Comparison of ENCODE assay signal across 11 cellular contexts in the genomic region with DNA sequence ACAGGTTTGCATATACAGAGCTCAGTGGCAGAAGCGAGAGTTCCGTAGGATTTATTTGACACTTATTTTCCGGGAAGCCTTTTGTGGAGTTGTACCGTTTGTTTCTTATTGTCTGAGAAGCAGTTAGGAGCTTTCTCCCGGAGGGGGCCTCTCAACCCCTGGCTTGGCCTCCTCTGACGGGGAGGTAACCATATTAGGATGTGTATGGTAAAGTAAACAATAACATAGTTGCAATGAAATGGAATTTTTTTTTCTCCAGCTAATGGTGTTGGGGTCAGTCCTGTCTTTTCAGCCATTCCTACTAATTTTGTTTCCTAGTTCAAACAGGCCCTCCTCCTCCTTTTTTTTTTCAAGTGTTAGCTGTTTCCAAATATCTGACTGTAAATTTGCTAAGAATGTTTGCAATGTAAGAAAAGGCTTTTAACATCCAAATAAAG.
A peak's percentile ranks its signal among the peaks of the same experiment; 100 is the strongest.
DNase-seq lines count a peak whose midpoint lies in the region; ATAC-seq and TF ChIP-seq lines count a peak whose summit lies in the region.
"Had no signal": no experiment of that assay in that cellular context is flagged by ENCODE, and none has a peak within 500 bp of the region (broad histone marks: within the 10 kb centered on the region; RNA-seq: fewer than 3 reads in every experiment).

No MANE protein-coding gene starts in this region.

- peaks cover 49% of the 10 kb centered on the region for H3K4me1 ChIP-seq in ES-I3 (ENCODE audit: insufficient read depth, low read length)

- no peaks in the 10 kb centered on the region for H3K9me3 ChIP-seq in ES-I3 (ENCODE audit: control insufficient read depth, insufficient read depth, low read length)

- ATAC-seq in stimulated activated effector memory CD8-positive, alpha-beta T cell treated with anti-CD3 and anti-CD28 coated beads, Interleukin-12 subunit alpha, Interleukin-12 subunit beta, amount 100 ng/mL, for 72 hours = no peak
- ATAC-seq in HG02840 (IDR thresholded peaks at IDR 0.05; ENCODE audit: low FRiP score, unreplicated experiment) = no peak

- peaks cover 9% of the 10 kb centered on the region for H3K27me3 Mint-ChIP-seq in glutamatergic neuron (ENCODE audit: unreplicated experiment)
- H3K27me3 Mint-ChIP-seq in progenitor cell of endocrine pancreas = no peaks in the 10 kb centered on the region

- H3K36me3 Mint-ChIP-seq in glutamatergic neuron (ENCODE audit: unreplicated experiment) = no peaks in the 10 kb centered on the region
- peaks cover 4% of the 10 kb centered on the region for H3K36me3 Mint-ChIP-seq in progenitor cell of endocrine pancreas (ENCODE audit: insufficient read depth)
- H3K36me3 Mint-ChIP-seq in stimulated activated effector memory CD8-positive, alpha-beta T cell treated with anti-CD3 and anti-CD28 coated beads, Interleukin-12 subunit alpha, Interleukin-12 subunit beta, amount 100 ng/mL, for 72 hours = no peaks in the 10 kb centered on the region

- no peaks in the 10 kb centered on the region for H3K36me3 ChIP-seq in ES-I3 (ENCODE audit: insufficient read depth, low read length)

- H3K27ac ChIP-seq in VCaP = peak overlapping the region; percentile 58

- H3K4me1 Mint-ChIP-seq in glutamatergic neuron (ENCODE audit: low read depth, unreplicated experiment) = peaks cover 62% of the 10 kb centered on the region
- H3K4me1 Mint-ChIP-seq in progenitor cell of endocrine pancreas (ENCODE audit: low read depth) = peaks cover 73% of the 10 kb centered on the region
- peaks cover 4% of the 10 kb centered on the region for H3K4me1 Mint-ChIP-seq in stimulated activated effector memory CD8-positive, alpha-beta T cell treated with anti-CD3 and anti-CD28 coated beads, Interleukin-12 subunit alpha, Interleukin-12 subunit beta, amount 100 ng/mL, for 72 hours

- DNase-seq in glutamatergic neuron (no peak), progenitor cell of endocrine pancreas (ENCODE audit: low spot score, unreplicated experiment) (no peak), 8988T (no peak)
- DNase-seq in activated CD4-positive, CD25-positive, alpha-beta regulatory T cell (lab: John Stamatoyannopoulos, UW) = no peak
- DNase-seq in stimulated activated effector memory CD8-positive, alpha-beta T cell treated with anti-CD3 and anti-CD28 coated beads, Interleukin-12 subunit alpha, Interleukin-12 subunit beta, amount 100 ng/mL, for 72 hours (ENCODE audit: low spot score in 2 of 2) = no peak
- DNase-seq: activated naive CD4-positive, alpha-beta T cell; hypothalamus; NCI-H187 had no signal

- H3K4me3 Mint-ChIP-seq in glutamatergic neuron (ENCODE audit: unreplicated experiment) (peak overlapping the region; percentile 81), progenitor cell of endocrine pancreas (ENCODE audit: low read depth) (peak overlapping the region; percentile 64)
- no peak overlapping the region for H3K4me3 Mint-ChIP-seq in stimulated activated effector memory CD8-positive, alpha-beta T cell treated with anti-CD3 and anti-CD28 coated beads, Interleukin-12 subunit alpha, Interleukin-12 subunit beta, amount 100 ng/mL, for 72 hours

- TF ChIP-seq CTCF in VCaP (conservative IDR thresholded peaks at IDR 0.05) = no peak
- TF ChIP-seq CTCF in glutamatergic neuron (IDR thresholded peaks at IDR 0.05; ENCODE audit: partially characterized antibody, unreplicated experiment) = no peak
- TF ChIP-seq CTCF in progenitor cell of endocrine pancreas (IDR thresholded peaks at IDR 0.05; ENCODE audit: unreplicated experiment) = no peak

- H3K27ac Mint-ChIP-seq in glutamatergic neuron (ENCODE audit: unreplicated experiment) (peak overlapping the region; percentile 30), progenitor cell of endocrine pancreas (peak overlapping the region; percentile 94)
- no peak overlapping the region for H3K27ac Mint-ChIP-seq in stimulated activated effector memory CD8-positive, alpha-beta T cell treated with anti-CD3 and anti-CD28 coated beads, Interleukin-12 subunit alpha, Interleukin-12 subunit beta, amount 100 ng/mL, for 72 hours

- peaks cover 8% of the 10 kb centered on the region for H3K9me3 Mint-ChIP-seq in glutamatergic neuron (ENCODE audit: unreplicated experiment)
- H3K9me3 Mint-ChIP-seq in progenitor cell of endocrine pancreas (ENCODE audit: low read depth) = peaks cover 2% of the 10 kb centered on the region
- no peaks in the 10 kb centered on the region for H3K9me3 Mint-ChIP-seq in stimulated activated effector memory CD8-positive, alpha-beta T cell treated with anti-CD3 and anti-CD28 coated beads, Interleukin-12 subunit alpha, Interleukin-12 subunit beta, amount 100 ng/mL, for 72 hours

- H3K9ac ChIP-seq in ES-I3 (ENCODE audit: low read depth, low read length) = peak overlapping the region; percentile 10; the same call in 1 of the 2 replicates
